ENCODE assay signal across 18 cellular contexts in genomic region chr13:28540612-28541011, GRCh38. TPM values are rescaled to one million over a fixed set of nuclear protein-coding genes. Genes with fewer than 3 reads are reported as not detected.
DNase-seq lines count a peak whose midpoint lies in the region; ATAC-seq and TF ChIP-seq lines count a peak whose summit lies in the region.
"Had no signal": no experiment of that assay in that cellular context is flagged by ENCODE, and none has a peak within 500 bp of the region (broad histone marks: within the 10 kb centered on the region; RNA-seq: fewer than 3 reads in every experiment).

No MANE protein-coding gene starts in this region.

- peaks cover 0 to 9% (median 6%) of the 10 kb centered on the region in 5 donors for H3K9me3 Mint-ChIP-seq in CD8-positive, alpha-beta memory T cell

- peaks cover 0 to 1% (median 0%) of the 10 kb centered on the region in 4 donors for H3K27me3 ChIP-seq in esophagus muscularis mucosa
- no peaks in the 10 kb centered on the region for H3K27me3 ChIP-seq in CD8-positive, alpha-beta memory T cell (ENCODE audit: insufficient read depth, low read length, poor library complexity, severe bottlenecking)

- POLR2A ChIA-PET in CD8-positive, alpha-beta memory T cell (lab: Charles Lee) = no interaction called here

- no peaks in the 10 kb centered on the region for H3K36me3 ChIP-seq in esophagus muscularis mucosa
- H3K36me3 ChIP-seq in CD8-positive, alpha-beta memory T cell (ENCODE audit: insufficient read depth, low read length) = no peaks in the 10 kb centered on the region
- H3K36me3 ChIP-seq: sigmoid colon, tibial artery had no signal

- TF ChIP-seq EP300 in esophagus muscularis mucosa (IDR thresholded peaks at IDR 0.05) = no peak

- TF ChIP-seq POLR2A in esophagus muscularis mucosa (IDR thresholded peaks at IDR 0.05; ENCODE audit: low read depth) = no peak

- peaks cover 0 to 4% (median 0%) of the 10 kb centered on the region in 3 donors for H3K36me3 Mint-ChIP-seq in CD8-positive, alpha-beta memory T cell
- H3K36me3 Mint-ChIP-seq: CD8-positive, alpha-beta T cell had no signal

- H3K4me1 ChIP-seq in esophagus muscularis mucosa = no peaks in the 10 kb centered on the region
- no peaks in the 10 kb centered on the region for H3K4me1 ChIP-seq in CD8-positive, alpha-beta memory T cell (ENCODE audit: insufficient read depth, low read length)
- H3K4me1 ChIP-seq: sigmoid colon, tibial artery had no signal

- H3K9me3 ChIP-seq in esophagus muscularis mucosa = peaks cover 0 to 16% (median 10%) of the 10 kb centered on the region in 4 donors
- H3K9me3 ChIP-seq in CD8-positive, alpha-beta memory T cell (ENCODE audit: low read length) = no peaks in the 10 kb centered on the region

- TF ChIP-seq CTCF in GM12865 (IDR thresholded peaks at IDR 0.05; ENCODE audit: insufficient read depth, low read depth, low read length, missing control alignments) = no peak
- no peak for TF ChIP-seq CTCF in esophagus muscularis mucosa (IDR thresholded peaks at IDR 0.05)

- CTCF ChIA-PET in CD8-positive, alpha-beta memory T cell (lab: Charles Lee) = no interaction called here

- no peak overlapping the region for H3K27ac Mint-ChIP-seq in CD8-positive, alpha-beta memory T cell
- H3K27ac Mint-ChIP-seq: CD8-positive, alpha-beta T cell; nephron had no signal

- H3K4me1 Mint-ChIP-seq in CD8-positive, alpha-beta memory T cell = peaks cover 0 to 8% (median 3%) of the 10 kb centered on the region in 3 donors
- H3K4me1 Mint-ChIP-seq: nephron had no signal

- intact Hi-C loops in esophagus muscularis mucosa (cut with DNase I) = no loop called here

- no peak overlapping the region for H3K27ac ChIP-seq in esophagus muscularis mucosa (replicated peaks in 1 of 4)
- H3K27ac ChIP-seq in CD8-positive, alpha-beta memory T cell (ENCODE audit: low read depth, low read length) = no peak overlapping the region
- H3K27ac ChIP-seq: sigmoid colon, tibial artery had no signal

- peaks cover 16 to 56% of the 10 kb centered on the region in 2 donors for H3K27me3 Mint-ChIP-seq in CD8-positive, alpha-beta memory T cell

- no peak overlapping the region for H3K4me3 Mint-ChIP-seq in CD8-positive, alpha-beta memory T cell
- H3K4me3 Mint-ChIP-seq: CD8-positive, alpha-beta T cell; nephron had no signal

- 75% methylated on average over 6 of the region's 6 CpGs for WGBS in esophagus muscularis mucosa

- DNase-seq in GM12865 (ENCODE audit: low read depth) = peak; percentile 53
- DNase-seq in esophagus muscularis mucosa (ENCODE audit: extremely low spot score) = peak; percentile 68
- DNase-seq in CD8-positive, alpha-beta memory T cell = no peak
- no peak for DNase-seq in H4 (ENCODE audit: low spot score)
- DNase-seq: activated CD8-positive, alpha-beta memory T cell treated with anti-CD3 and anti-CD28 coated beads, Interleukin-2, amount 50 U/mL, for 48 hours; CD8-positive, alpha-beta T cell; effector CD4-positive, alpha-beta T cell; NCI-H1048; NCI-H524; Right ventricle myocardium superior; sigmoid colon; tibial artery had no signal

- ATAC-seq in GM19455 (IDR thresholded peaks at IDR 0.05; ENCODE audit: unreplicated experiment) (peak; percentile 55), HG03378 (IDR thresholded peaks at IDR 0.05; ENCODE audit: unreplicated experiment) (peak; percentile 54), GM18873 (IDR thresholded peaks at IDR 0.05; ENCODE audit: low FRiP score, unreplicated experiment) (no peak), GM21528 (IDR thresholded peaks at IDR 0.05; ENCODE audit: low FRiP score, unreplicated experiment) (no peak)
- ATAC-seq: CD8-positive, alpha-beta T cell; left lobe of liver had no signal

- H3K4me3 ChIP-seq in GM12865 (ENCODE audit: low read depth, low read length) (no peak overlapping the region), esophagus muscularis mucosa (no peak overlapping the region)
- H3K4me3 ChIP-seq in CD8-positive, alpha-beta memory T cell (ENCODE audit: low read length) = no peak overlapping the region
- H3K4me3 ChIP-seq: sigmoid colon, tibial artery had no signal

RNA-seq across cellular contexts. Expression of gene FLT1, which starts 45.7 kb away (rescaled TPM):
- 10 to 100 TPM; 12.5 to 46.2 (median 31.3) TPM for total RNA-seq in esophagus muscularis mucosa
- total RNA-seq in CD8-positive, alpha-beta memory T cell = 1 to 10 TPM; 2.4 to 2.7 TPM
- polyA plus RNA-seq in CD8-positive, alpha-beta memory T cell = not detected
- total RNA-seq in H4 (2014; rRNA removed; shearing (Covaris generic)) = 0.25 and 0.43 TPM in 2 replicates

Comparison
In these comparisons a context has a peak if more than half of its experiments do, and no peak if none do; other contexts are left out.
1. DNase-seq: peak in GM12865 (single experiment) and esophagus muscularis mucosa (single experiment); none in CD8-positive, alpha-beta memory T cell (0 of 5) and H4 (single experiment).
2. ATAC-seq: peak in GM19455 (single experiment) and HG03378 (single experiment); none in GM18873 (single experiment) and GM21528 (single experiment).